29 cellular contexts compared by ENCODE assay signal in genomic region chr22:35455529-35455928, GRCh38.
"Had no signal": no experiment of that assay in that cellular context is flagged by ENCODE, and none has a peak within 500 bp of the region (broad histone marks: within the 10 kb centered on the region; RNA-seq: fewer than 3 reads in every experiment).

No MANE protein-coding gene starts in this region.

- H3K36me3 ChIP-seq: neutrophil, ovary, stomach, thoracic aorta, thyroid gland, upper lobe of left lung, vagina had no signal

- H3K27ac ChIP-seq: neutrophil, ovary, parathyroid adenoma, psoas muscle, skin epidermis, spleen, stomach, thoracic aorta, thyroid gland, tibial nerve, upper lobe of left lung, vagina had no signal

- H3K27me3 ChIP-seq: neutrophil, ovary, spleen, stomach, thyroid gland, tibial nerve, upper lobe of left lung, vagina had no signal

- H3K4me3 ChIP-seq: ovary, psoas muscle, skin epidermis, smooth muscle cell, spleen, stomach, thoracic aorta, thyroid gland, tibial nerve, upper lobe of left lung, vagina had no signal

- H3K9me3 ChIP-seq: neutrophil, ovary, psoas muscle, spleen, stomach, thoracic aorta, thyroid gland, tibial nerve, upper lobe of left lung, vagina had no signal

- H3K79me2 ChIP-seq: parathyroid adenoma had no signal

- ATAC-seq: naive thymus-derived CD8-positive, alpha-beta T cell; natural killer cell treated with Interleukin-12 subunit alpha and Interleukin-12 subunit beta and Interleukin-15 and Interleukin-18, amount 100 ng/mL, for 72 hours; psoas muscle; right cardiac atrium; sciatic nerve; stimulated activated effector memory CD8-positive, alpha-beta T cell treated with anti-CD3 and anti-CD28 coated beads, Interleukin-12 subunit alpha, Interleukin-12 subunit beta, amount 100 ng/mL, for 72 hours; stimulated activated naive B cell treated with anti-CD40 and anti-IgM and Interleukin-4, amounts not matched to agents 10 μg/mL and 1 μg/mL and 100 μg/mL, for 72 hours had no signal

- H3K4me2 ChIP-seq: smooth muscle cell had no signal

- H3K4me1 ChIP-seq: parathyroid adenoma, psoas muscle, spleen, tibial nerve, vagina had no signal

- H2AFZ ChIP-seq: parathyroid adenoma had no signal

- H3K9ac ChIP-seq: parathyroid adenoma had no signal

- DNase-seq: naive B cell; naive thymus-derived CD8-positive, alpha-beta T cell; nephron progenitor cell; nucleus accumbens; ovary; psoas muscle; right cardiac atrium; spleen; stimulated activated CD4-positive, alpha-beta T cell treated with anti-CD3 and anti-CD28 coated beads, Interleukin-12 subunit alpha, Interleukin-12 subunit beta, amount 100 ng/mL, for 4 hours; stimulated activated CD4-positive, alpha-beta T cell treated with anti-CD3 and anti-CD28 coated beads, Interleukin-2, amount 100 ng/mL, for 24 hours; stimulated activated CD4-positive, alpha-beta T cell treated with anti-CD3 and anti-CD28 coated beads, Interleukin-2, amount 100 ng/mL, for 48 hours; stimulated activated CD4-positive, alpha-beta T cell treated with anti-CD3 and anti-CD28 coated beads, Interleukin-4, amount 100 ng/mL, for 24 hours; stimulated activated naive B cell treated with anti-CD40 and anti-IgM and Interleukin-4, amounts not matched to agents 10 μg/mL and 1 μg/mL and 100 μg/mL, for 72 hours; stimulated activated naive CD4-positive, alpha-beta T cell treated with Interleukin-2 at 50 U/mL for 16 hours; stomach; thyroid gland; trophoblast cell; upper lobe of left lung had no signal

- FAIRE-seq: urothelium cell line had no signal
